Comparison of ENCODE assay signal across 14 cellular contexts in the genomic region with DNA sequence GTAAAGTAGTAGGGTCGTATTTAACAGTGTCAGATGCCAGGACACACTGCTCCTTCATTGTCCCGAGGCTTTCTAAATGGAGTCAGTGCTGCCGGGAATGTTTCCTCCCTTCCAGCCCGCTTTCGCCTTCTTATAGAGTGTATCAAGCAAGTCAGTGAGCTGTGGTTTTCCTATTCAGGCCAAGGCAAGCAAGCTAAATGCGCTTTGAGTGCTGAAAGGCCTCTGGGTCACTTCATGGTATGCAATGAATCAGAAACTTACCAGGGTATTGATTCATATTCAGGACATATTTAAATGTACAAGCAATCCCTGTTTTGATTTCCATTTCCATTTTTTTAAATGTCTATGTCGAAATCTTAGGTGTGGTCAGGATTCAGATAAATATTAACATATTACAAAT.
A peak's percentile ranks its signal among the peaks of the same experiment; 100 is the strongest.
DNase-seq lines count a peak whose midpoint lies in the region; TF ChIP-seq lines count a peak whose summit lies in the region.
"Had no signal": no experiment of that assay in that cellular context is flagged by ENCODE, and none has a peak within 500 bp of the region (broad histone marks: within the 10 kb centered on the region; RNA-seq: fewer than 3 reads in every experiment).

No MANE protein-coding gene starts in this region.

- no peak for TF ChIP-seq CTCF in mammary epithelial cell (conservative IDR thresholded peaks at IDR 0.05 in 1 of 2, IDR thresholded peaks at IDR 0.05 in 1 of 2; ENCODE audit: extremely low read depth in 1 of 2, insufficient read depth in 1 of 2, low read depth in 1 of 2, low read length in 2 of 2)
- TF ChIP-seq CTCF in transverse colon (IDR thresholded peaks at IDR 0.05): no peak

- no peak overlapping the region for H3K9ac ChIP-seq in mammary epithelial cell (ENCODE audit: insufficient read depth, low read length)

- dilution Hi-C loops in mammary epithelial cell (cut with HindIII; ENCODE audit: low sequenced_read_pairs): no loop called here

- in situ Hi-C loops in mammary epithelial cell (cut with MboI; ENCODE audit: low sequenced_read_pairs in 2 of 2) (no loop called here), transverse colon (cut with MboI; ENCODE audit: low pct_ligation_motif_present in 1 of 4, low pct_unique_long_range_greater_than_20kb in 1 of 4, low sequenced_read_pairs in 3 of 4) (no loop called here)

- H3K79me2 ChIP-seq in mammary epithelial cell (ENCODE audit: insufficient read depth, low read length): no peaks in the 10 kb centered on the region

- H4K20me1 ChIP-seq in mammary epithelial cell (ENCODE audit: insufficient read depth, low read length): no peaks in the 10 kb centered on the region

- peaks cover 26% of the 10 kb centered on the region for H3K4me1 ChIP-seq in mammary epithelial cell (ENCODE audit: insufficient read depth, low read length)
- H3K4me1 ChIP-seq in transverse colon: no peaks in the 10 kb centered on the region
- H3K4me1 ChIP-seq: SJCRH30 had no signal

- intact Hi-C loops in mammary epithelial cell (cut with micrococcal nuclease) (loop anchor here (1.0 to 10.0 kb wide), 3 partner anchors 160 to 322 kb away; no protein-coding TSS in a partner anchor), transverse colon (cut with DNase I; ENCODE audit: low total_unique reads) (no loop called here)

- 11% methylated on average over 4 of the region's 7 CpGs for WGBS in mammary epithelial cell (ENCODE audit: low coverage, missing lambda C conversion rate)
- WGBS in transverse colon (ENCODE audit: low coverage in 1 of 2), 2 donors: 69 to 77% methylated on average over 5 to 7 of the region's 7 CpGs

- no peak for TF ChIP-seq POLR2A in transverse colon (IDR thresholded peaks at IDR 0.05)

- H3K27ac ChIP-seq in mammary epithelial cell (ENCODE audit: insufficient read depth, low read depth, low read length) (peak overlapping the region; percentile 46), transverse colon (no peak overlapping the region)
- H3K27ac ChIP-seq: SJCRH30 had no signal

- peak overlapping the region; percentile 51 for H3K4me2 ChIP-seq in mammary epithelial cell (ENCODE audit: insufficient read depth, low read depth, low read length)

- H3K4me3 ChIP-seq in mammary epithelial cell (replicated peaks in 1 of 3; ENCODE audit: insufficient read depth in 1 of 3, low read depth in 2 of 3, low read length in 3 of 3): no peak overlapping the region
- no peak overlapping the region for H3K4me3 ChIP-seq in transverse colon
- H3K4me3 ChIP-seq: lung, SJCRH30 had no signal

- no peaks in the 10 kb centered on the region for H3K9me3 ChIP-seq in mammary epithelial cell (replicated peaks; ENCODE audit: insufficient read depth, low read length)
- no peaks in the 10 kb centered on the region for H3K9me3 ChIP-seq in transverse colon
- H3K9me3 ChIP-seq: SJCRH30 had no signal

- peak overlapping the region; percentile 72 for H2AFZ ChIP-seq in mammary epithelial cell (ENCODE audit: low read depth, low read length)

- DNase-seq in AG08395 (ENCODE audit: low spot score) (peak; percentile 11), HT1080 (ENCODE audit: low read depth) (peak; percentile 49), mammary epithelial cell (peak; percentile 96), kidney tubule cell (ENCODE audit: low spot score) (peak; percentile 2), transverse colon (no peak), SK-N-DZ (ENCODE audit: low spot score) (no peak)
- no peak for DNase-seq in activated T-cell treated with anti-CD3 and anti-CD28 coated beads, Interleukin-2, amount 50 U/mL, for 1 hour
- no peak for DNase-seq in stimulated activated CD8-positive, alpha-beta memory T cell treated with anti-CD3 and anti-CD28 coated beads, Interleukin-4, amount 100 ng/mL, for 48 hours
- DNase-seq: activated CD8-positive, alpha-beta memory T cell treated with anti-CD3 and anti-CD28 coated beads for 24 hours; activated naive CD4-positive, alpha-beta T cell; NCI-H2171; occipital lobe; SJCRH30 had no signal

- BruUV-seq in mammary epithelial cell (replicated peaks; lab: Mats Ljungman, UMichigan): no TSS peak

- H3K36me3 ChIP-seq in mammary epithelial cell (ENCODE audit: insufficient read depth, low read length) (no peaks in the 10 kb centered on the region), transverse colon (no peaks in the 10 kb centered on the region)
- H3K36me3 ChIP-seq: SJCRH30 had no signal

- CTCF ChIA-PET in mammary epithelial cell (lab: Charles Lee; ENCODE audit: low non-redundant PET): no interaction called here

- no peaks in the 10 kb centered on the region for H3K27me3 ChIP-seq in mammary epithelial cell (ENCODE audit: insufficient read depth, low read length)
- no peaks in the 10 kb centered on the region for H3K27me3 ChIP-seq in transverse colon
- H3K27me3 ChIP-seq: SJCRH30 had no signal

- TF ChIP-seq EP300 in transverse colon (IDR thresholded peaks at IDR 0.05; ENCODE audit: low read depth): no peak

Comparison
In these comparisons a context has a peak if more than half of its experiments do, and no peak if none do; other contexts are left out.
1. DNase-seq: peak in AG08395 (single experiment), HT1080 (single experiment), mammary epithelial cell (single experiment) and kidney tubule cell (single experiment); none in transverse colon (single experiment), SK-N-DZ (single experiment), activated T-cell treated with anti-CD3 and anti-CD28 coated beads, Interleukin-2, amount 50 U/mL, for 1 hour (single experiment) and stimulated activated CD8-positive, alpha-beta memory T cell treated with anti-CD3 and anti-CD28 coated beads, Interleukin-4, amount 100 ng/mL, for 48 hours (single experiment).